1 cellular context compared by ENCODE assay signal in genomic region chr19:47253970-47254369, GRCh38.
TF ChIP-seq lines count a peak whose summit lies in the region.

No MANE protein-coding gene starts in this region.

TF ChIP-seq in GM23338, 12 proteins besides CTCF, POLR2A, EP300 and RAD21 (continued from another document):
- TF ChIP-seq REST (IDR thresholded peaks at IDR 0.05; ENCODE audit: unreplicated experiment) = no peak
- no peak for TF ChIP-seq ZNF331 (CRISPR knock-in tag; IDR thresholded peaks at IDR 0.05; ENCODE audit: low read depth)
- no peak for TF ChIP-seq EZH2 (IDR thresholded peaks at IDR 0.05; ENCODE audit: low read depth, unreplicated experiment)
- no peak for TF ChIP-seq EZH2phosphoT487 (IDR thresholded peaks at IDR 0.05; ENCODE audit: unreplicated experiment)
- TF ChIP-seq ZNF114 (CRISPR knock-in tag; IDR thresholded peaks at IDR 0.05) = no peak
- TF ChIP-seq JUNB (IDR thresholded peaks at IDR 0.05; ENCODE audit: unreplicated experiment) = no peak
- TF ChIP-seq POLR2AphosphoS5 (IDR thresholded peaks at IDR 0.05; ENCODE audit: low read depth) = no peak
- TF ChIP-seq ETS1 (IDR thresholded peaks at IDR 0.05) = no peak
- TF ChIP-seq STAT1 (IDR thresholded peaks at IDR 0.05; ENCODE audit: unreplicated experiment) = no peak
- no peak for TF ChIP-seq CREB1 (CRISPR knock-in tag; IDR thresholded peaks at IDR 0.05; ENCODE audit: low read depth)
